Comparison of ENCODE assay signal across 5 cellular contexts in genomic region chr20:25989686-25990085, GRCh38.
DNase-seq lines count a peak whose midpoint lies in the region; ATAC-seq, FAIRE-seq and TF ChIP-seq lines count a peak whose summit lies in the region.
"Not testable (repeated sequence)": the region's sequence is repeated elsewhere in the genome, so short reads cannot be mapped to it uniquely, and the experiment has no call there.

No MANE protein-coding gene starts in this region.

- H3K36me3 ChIP-seq in astrocyte (ENCODE audit: insufficient read depth, low read length); upper lobe of right lung: not testable (repeated sequence)

- H3K36me3 Mint-ChIP-seq in astrocyte (ENCODE audit: low read depth, unreplicated experiment); osteocyte (ENCODE audit: unreplicated experiment): not testable (repeated sequence)

- H3K9me3 Mint-ChIP-seq in astrocyte (ENCODE audit: unreplicated experiment): peaks cover 20% of the 10 kb centered on the region
- not testable (repeated sequence) for H3K9me3 Mint-ChIP-seq in osteocyte (ENCODE audit: unreplicated experiment)

- ATAC-seq in upper lobe of right lung: not testable (repeated sequence)

- not testable (repeated sequence) for H3K9me3 ChIP-seq in astrocyte (ENCODE audit: insufficient read depth, low read depth, low read length); upper lobe of right lung

- not testable (repeated sequence) for H3K27ac ChIP-seq in astrocyte (ENCODE audit: low read depth, low read length); upper lobe of right lung

- intact Hi-C loops in upper lobe of right lung (cut with DNase I): not testable (repeated sequence)

- DNase-seq in activated effector memory CD4-positive, alpha-beta T cell treated with anti-CD3 and anti-CD28 coated beads, Interleukin-2, amount 50 U/mL, for 16 hours: peak; percentile 33
- DNase-seq in astrocyte (ENCODE audit: low read depth): not testable (repeated sequence)
- peak; percentile 65 for DNase-seq in mesenteric fat pad (ENCODE audit: low spot score)
- peak; percentile 69 for DNase-seq in osteocyte (ENCODE audit: extremely low spot score, unreplicated experiment)
- peak; percentile 33 for DNase-seq in upper lobe of right lung

- H3K4me3 ChIP-seq in astrocyte (ENCODE audit: insufficient read depth, low read depth, low read length); upper lobe of right lung: not testable (repeated sequence)

- not testable (repeated sequence) for H4K20me1 ChIP-seq in astrocyte (ENCODE audit: insufficient read depth, low read length)

- not testable (repeated sequence) for H3K79me2 ChIP-seq in astrocyte (ENCODE audit: insufficient read depth, low read length)

- not testable (repeated sequence) for H2AFZ ChIP-seq in astrocyte (ENCODE audit: low read depth, low read length)

- peaks cover 18% of the 10 kb centered on the region for H3K27me3 Mint-ChIP-seq in astrocyte (ENCODE audit: low read depth, unreplicated experiment)
- H3K27me3 Mint-ChIP-seq in osteocyte (ENCODE audit: unreplicated experiment): not testable (repeated sequence)

- not testable (repeated sequence) for H3K4me1 ChIP-seq in astrocyte (ENCODE audit: insufficient read depth, low read length); upper lobe of right lung

- not testable (repeated sequence) for H3K4me1 Mint-ChIP-seq in astrocyte (ENCODE audit: low read depth, unreplicated experiment); osteocyte (ENCODE audit: unreplicated experiment)

- not testable (repeated sequence) for H3K4me2 ChIP-seq in astrocyte (ENCODE audit: low read length)

- not testable (repeated sequence) for H3K9ac ChIP-seq in astrocyte (ENCODE audit: low read length)

- not testable (repeated sequence) for H3K4me3 Mint-ChIP-seq in astrocyte (ENCODE audit: unreplicated experiment); osteocyte (ENCODE audit: unreplicated experiment)

- H3K27ac Mint-ChIP-seq in astrocyte (ENCODE audit: unreplicated experiment): peak overlapping the region; percentile 26
- not testable (repeated sequence) for H3K27ac Mint-ChIP-seq in osteocyte (ENCODE audit: unreplicated experiment)

- TF ChIP-seq CTCF in astrocyte (IDR thresholded peaks at IDR 0.05; ENCODE audit: insufficient read depth, low read depth, low read length); osteocyte (IDR thresholded peaks at IDR 0.05); upper lobe of right lung (IDR thresholded peaks at IDR 0.05): not testable (repeated sequence)

- not testable (repeated sequence) for FAIRE-seq in astrocyte (lab: Jason Lieb, UNC)

- H3K27me3 ChIP-seq in astrocyte (ENCODE audit: insufficient read depth, low read length); upper lobe of right lung: not testable (repeated sequence)
